Comparison of ENCODE assay signal across 8 cellular contexts in genomic region chr6:2875840-2876207, GRCh38. TPM values are rescaled to one million over a fixed set of nuclear protein-coding genes. Genes with fewer than 3 reads are reported as not detected.
A peak's percentile ranks its signal among the peaks of the same experiment; 100 is the strongest.
DNase-seq lines count a peak whose midpoint lies in the region; ATAC-seq, FAIRE-seq and TF ChIP-seq lines count a peak whose summit lies in the region.

No MANE protein-coding gene starts in this region.

- peak overlapping the region; percentile 73 for H3K4me2 ChIP-seq in keratinocyte (ENCODE audit: control insufficient read depth, extremely low read depth, insufficient read depth, low read depth, low read length)

- H3K9ac ChIP-seq in keratinocyte (ENCODE audit: control insufficient read depth, extremely low read depth, insufficient read depth, low read length): peak overlapping the region; percentile 64

- peaks cover 18% of the 10 kb centered on the region for H3K4me1 ChIP-seq in RWPE2 (ENCODE audit: insufficient read depth, poor library complexity, severe bottlenecking)
- peaks cover 16% of the 10 kb centered on the region for H3K4me1 ChIP-seq in keratinocyte (ENCODE audit: control insufficient read depth, extremely low read depth, insufficient read depth, low read length)

- H3K9me1 ChIP-seq in keratinocyte (ENCODE audit: control insufficient read depth, extremely low read depth, insufficient read depth, low read length): no peaks in the 10 kb centered on the region

- no peak for TF ChIP-seq CTCF in RWPE2 (IDR thresholded peaks at IDR 0.05; ENCODE audit: poor library complexity, severe bottlenecking)
- no peak for TF ChIP-seq CTCF in bronchial epithelial cell (IDR thresholded peaks at IDR 0.05; ENCODE audit: insufficient read depth, low read length, severe bottlenecking)
- TF ChIP-seq CTCF in keratinocyte (optimal IDR thresholded peaks at IDR 0.05 in 1 of 3, IDR thresholded peaks at IDR 0.05 in 1 of 3, conservative IDR thresholded peaks at IDR 0.05 in 1 of 3; ENCODE audit: extremely low read depth in 1 of 3, insufficient read depth in 2 of 3, low read length in 3 of 3): no peak

- H3K27me3 ChIP-seq in RWPE2 (ENCODE audit: insufficient read depth, poor library complexity, severe bottlenecking): no peaks in the 10 kb centered on the region
- H3K27me3 ChIP-seq in bronchial epithelial cell (ENCODE audit: control insufficient read depth, insufficient read depth, low read length): no peaks in the 10 kb centered on the region
- H3K27me3 ChIP-seq in keratinocyte (ENCODE audit: control insufficient read depth, extremely low read depth, insufficient read depth, low read length): peaks cover 3% of the 10 kb centered on the region

- H3K9me3 ChIP-seq in RWPE2 (ENCODE audit: severe bottlenecking): no peaks in the 10 kb centered on the region
- H3K9me3 ChIP-seq in keratinocyte (ENCODE audit: control insufficient read depth, low read depth, low read length): no peaks in the 10 kb centered on the region

- no peaks in the 10 kb centered on the region for H3K79me2 ChIP-seq in keratinocyte (ENCODE audit: control insufficient read depth, insufficient read depth, low read length)

- ATAC-seq in GM18909 (IDR thresholded peaks at IDR 0.05; ENCODE audit: poor library complexity, unreplicated experiment): peak; percentile 23
- ATAC-seq in RWPE2 (ENCODE audit: low read depth): no peak
- ATAC-seq in GM21619 (IDR thresholded peaks at IDR 0.05; ENCODE audit: unreplicated experiment): no peak

- H3K36me3 ChIP-seq in RWPE2 (ENCODE audit: low read depth): no peaks in the 10 kb centered on the region
- H3K36me3 ChIP-seq in bronchial epithelial cell (ENCODE audit: control insufficient read depth, insufficient read depth, low read length): no peaks in the 10 kb centered on the region
- no peaks in the 10 kb centered on the region for H3K36me3 ChIP-seq in keratinocyte (ENCODE audit: control insufficient read depth in 2 of 2, extremely low read depth in 1 of 2, insufficient read depth in 2 of 2, low read length in 2 of 2)

- no peaks in the 10 kb centered on the region for H4K20me1 ChIP-seq in keratinocyte (ENCODE audit: control insufficient read depth, extremely low read depth, insufficient read depth, low read length)

- peak overlapping the region; percentile 84 for H2AFZ ChIP-seq in keratinocyte (ENCODE audit: control insufficient read depth, low read length)

- FAIRE-seq in bronchial epithelial cell (lab: Jason Lieb, UNC): no peak
- no peak for FAIRE-seq in keratinocyte (lab: Jason Lieb, UNC)
- no peak for FAIRE-seq in RCC 7860 (lab: Jason Lieb, UNC)

- dilution Hi-C loops in keratinocyte (cut with MboI; ENCODE audit: extremely low pct_ligation_motif_present, low sequenced_read_pairs): no loop called here

- H3K4me3 ChIP-seq in RWPE2 (ENCODE audit: severe bottlenecking) (peak overlapping the region; percentile 17), bronchial epithelial cell (ENCODE audit: low read depth, low read length) (peak overlapping the region; percentile 38), keratinocyte (ENCODE audit: control insufficient read depth in 2 of 3, extremely low read depth in 1 of 3, insufficient read depth in 2 of 3, low read depth in 1 of 3, low read length in 3 of 3) (peak overlapping the region; percentile 19 to 59 (median 53))

- DNase-seq in RWPE2 (ENCODE audit: low spot score): no peak
- no peak for DNase-seq in bronchial epithelial cell (ENCODE audit: low read depth)
- DNase-seq in keratinocyte (ENCODE audit: low read depth, low spot score): no peak
- DNase-seq in stimulated activated CD4-positive, alpha-beta T cell treated with anti-CD3 and anti-CD28 coated beads, Interleukin-4, amount 100 ng/mL, for 24 hours: peak; percentile 43
- DNase-seq in pons (ENCODE audit: low spot score): no peak
- DNase-seq in RCC 7860 (ENCODE audit: low spot score): no peak

- H3K27ac ChIP-seq in RWPE2 (ENCODE audit: poor library complexity, severe bottlenecking): peak overlapping the region; percentile 67
- peak overlapping the region; percentile 20 for H3K27ac ChIP-seq in keratinocyte (ENCODE audit: control insufficient read depth, insufficient read depth, low read length)

RNA-seq across cellular contexts. Expression of gene SERPINB9, which starts 27.3 kb away (rescaled TPM):
- total RNA-seq in bronchial epithelial cell: 0.79 and 2.3 TPM in 2 replicates
- polyA plus RNA-seq in keratinocyte: 0.20 to 0.39 TPM (median 0.32 TPM) in 3 replicates
- 0.12 TPM for polyA plus RNA-seq in keratinocyte (2011; ENCODE audit: low read depth)
- 0.16 and 0.30 TPM in 2 replicates for polyA plus RNA-seq in keratinocyte (2011; cell fraction: cytosol; rRNA removed)
- polyA plus RNA-seq in keratinocyte (2011; cell fraction: nucleus; rRNA removed): 0.23 and 0.31 TPM in 2 replicates
- 0.14 and 0.37 TPM in 2 replicates for polyA plus RNA-seq in keratinocyte (2012; ENCODE audit: low replicate concordance)
- polyA minus RNA-seq in keratinocyte: 0.46 to 0.56 TPM (median 0.48 TPM) in 3 replicates
- polyA minus RNA-seq in keratinocyte (2011; cell fraction: cytosol; rRNA and poly(A)+ RNA removed): not detected
- 0.39 TPM in 1 of 2 replicates, not detected in the other for polyA minus RNA-seq in keratinocyte (2011; cell fraction: nucleus; rRNA and poly(A)+ RNA removed)

RNA-seq across cellular contexts. Expression of gene SERPINB1, which starts 34.2 kb away (rescaled TPM):
- total RNA-seq in bronchial epithelial cell: 142 and 372 TPM in 2 replicates
- polyA plus RNA-seq in keratinocyte: 38.4 to 76.0 TPM (median 71.9 TPM) in 3 replicates
- polyA plus RNA-seq in keratinocyte (2011; ENCODE audit: low read depth): 13.5 TPM
- polyA plus RNA-seq in keratinocyte (2011; cell fraction: cytosol; rRNA removed): 46.9 and 80.2 TPM in 2 replicates
- polyA plus RNA-seq in keratinocyte (2011; cell fraction: nucleus; rRNA removed): 31.5 and 46.9 TPM in 2 replicates
- 8.0 and 64.9 TPM in 2 replicates for polyA plus RNA-seq in keratinocyte (2012; ENCODE audit: low replicate concordance)
- 9.1 to 34.9 TPM (median 24.7 TPM) in 3 replicates for polyA minus RNA-seq in keratinocyte
- 33.0 TPM for polyA minus RNA-seq in keratinocyte (2011; cell fraction: cytosol; rRNA and poly(A)+ RNA removed)
- polyA minus RNA-seq in keratinocyte (2011; cell fraction: nucleus; rRNA and poly(A)+ RNA removed): 11.6 and 16.4 TPM in 2 replicates
